8 cellular contexts compared by ENCODE assay signal in the genomic region with DNA sequence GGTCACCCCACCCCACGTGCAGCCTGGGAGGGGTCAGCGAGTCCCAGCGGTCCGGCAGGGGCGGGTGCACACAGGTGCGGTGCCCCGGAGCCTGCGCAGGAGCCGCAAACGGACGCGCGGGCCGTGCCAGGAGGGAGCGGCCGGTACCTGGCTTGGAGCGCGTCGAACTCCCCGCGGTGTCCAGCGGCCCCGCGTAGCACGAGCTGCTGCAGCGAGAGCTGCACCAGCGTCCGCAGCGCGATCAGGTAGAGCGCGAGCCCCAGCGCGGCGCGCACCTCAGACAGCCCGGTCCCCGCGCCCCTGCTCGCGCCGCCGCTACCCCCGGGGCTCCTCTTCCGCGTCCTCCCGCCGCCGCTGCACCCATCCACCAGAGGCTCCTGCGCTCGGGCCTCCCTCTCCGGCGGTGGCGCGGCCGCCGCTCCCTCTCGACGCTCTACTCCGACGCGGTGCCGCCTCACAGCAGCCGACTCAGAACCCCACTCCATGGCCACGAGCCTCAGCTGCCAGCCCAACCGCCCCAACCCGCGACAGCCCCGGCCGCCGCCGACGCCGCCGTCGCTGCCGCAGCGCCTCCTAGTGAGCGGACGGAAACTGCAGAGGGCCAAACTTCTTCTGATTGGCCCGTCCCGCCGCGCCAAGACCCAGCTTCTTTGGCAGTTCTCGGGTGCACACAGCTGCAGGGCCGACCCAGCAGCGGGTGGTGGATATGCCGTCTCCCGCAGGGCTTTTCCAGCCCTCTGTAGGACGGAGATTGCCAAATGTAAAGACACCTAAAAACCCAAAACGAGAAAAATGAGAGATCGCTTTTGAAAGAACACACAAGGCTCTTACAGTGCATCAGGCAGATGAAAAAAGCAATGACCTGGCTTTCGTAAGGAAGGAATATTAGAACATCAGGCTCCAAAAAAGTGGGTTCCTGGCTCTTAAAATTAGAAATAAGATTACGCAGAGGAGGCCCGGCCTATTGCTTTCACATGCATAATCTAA. TPM values are rescaled to one million over a fixed set of nuclear protein-coding genes. Genes with fewer than 3 reads are reported as not detected.
DNase-seq lines count a peak whose midpoint lies in the region; ATAC-seq and TF ChIP-seq lines count a peak whose summit lies in the region.

A gene with protein sequence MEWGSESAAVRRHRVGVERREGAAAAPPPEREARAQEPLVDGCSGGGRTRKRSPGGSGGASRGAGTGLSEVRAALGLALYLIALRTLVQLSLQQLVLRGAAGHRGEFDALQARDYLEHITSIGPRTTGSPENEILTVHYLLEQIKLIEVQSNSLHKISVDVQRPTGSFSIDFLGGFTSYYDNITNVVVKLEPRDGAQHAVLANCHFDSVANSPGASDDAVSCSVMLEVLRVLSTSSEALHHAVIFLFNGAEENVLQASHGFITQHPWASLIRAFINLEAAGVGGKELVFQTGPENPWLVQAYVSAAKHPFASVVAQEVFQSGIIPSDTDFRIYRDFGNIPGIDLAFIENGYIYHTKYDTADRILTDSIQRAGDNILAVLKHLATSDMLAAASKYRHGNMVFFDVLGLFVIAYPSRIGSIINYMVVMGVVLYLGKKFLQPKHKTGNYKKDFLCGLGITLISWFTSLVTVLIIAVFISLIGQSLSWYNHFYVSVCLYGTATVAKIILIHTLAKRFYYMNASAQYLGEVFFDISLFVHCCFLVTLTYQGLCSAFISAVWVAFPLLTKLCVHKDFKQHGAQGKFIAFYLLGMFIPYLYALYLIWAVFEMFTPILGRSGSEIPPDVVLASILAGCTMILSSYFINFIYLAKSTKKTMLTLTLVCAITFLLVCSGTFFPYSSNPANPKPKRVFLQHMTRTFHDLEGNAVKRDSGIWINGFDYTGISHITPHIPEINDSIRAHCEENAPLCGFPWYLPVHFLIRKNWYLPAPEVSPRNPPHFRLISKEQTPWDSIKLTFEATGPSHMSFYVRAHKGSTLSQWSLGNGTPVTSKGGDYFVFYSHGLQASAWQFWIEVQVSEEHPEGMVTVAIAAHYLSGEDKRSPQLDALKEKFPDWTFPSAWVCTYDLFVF (minus strand): TSS at position 575 of the 987 bp plus-strand sequence. CDS start 90 bp downstream, at position 485.

- no peak within 1 kb of the TSS for H2BK15ac ChIP-seq in H9 (ENCODE audit: low read depth, low read length)

- no peak within 1 kb of the TSS for H4K5ac ChIP-seq in H9 (ENCODE audit: insufficient read length, low read depth, low read length)

- H3K4me1 Mint-ChIP-seq in H9 (peaks cover 23 to 25% of the 10 kb centered on the region in 2 experiments), neural progenitor cell (peaks cover 10% of the 10 kb centered on the region)

- H2BK20ac ChIP-seq in H9 (ENCODE audit: low read depth, low read length, poor library complexity, severe bottlenecking) = no peak within 1 kb of the TSS

- no peaks in the 10 kb centered on the region for H3K9me3 Mint-ChIP-seq in H9
- no peaks in the 10 kb centered on the region for H3K9me3 Mint-ChIP-seq in neural progenitor cell

- H3K4ac ChIP-seq in H9 (ENCODE audit: low read depth, low read length) = no peak within 1 kb of the TSS

- H2AFZ ChIP-seq in H9 (ENCODE audit: low read length) (peak within 1 kb of the TSS; percentile 61), Loucy (ENCODE audit: low read length) (peak within 1 kb of the TSS; percentile 87), neural progenitor cell (replicated peaks) (peak within 1 kb of the TSS; percentile 92)

- H3K79me1 ChIP-seq in H9 (ENCODE audit: insufficient read depth, low read depth, low read length, poor library complexity, severe bottlenecking) = no peaks in the 10 kb centered on the region

- H3K56ac ChIP-seq in H9 (ENCODE audit: insufficient read length, low read depth, low read length) = no peak within 1 kb of the TSS

- peak; percentile 83 for DNase-seq in GDM1 (lab: John Stamatoyannopoulos, UW)
- peak; percentile 88 for DNase-seq in H9
- peak; percentile 73 for DNase-seq in RWPE2 (ENCODE audit: low spot score)
- DNase-seq in activated effector memory CD4-positive, alpha-beta T cell treated with anti-CD3 and anti-CD28 coated beads, Interleukin-2, amount 50 U/mL, for 16 hours = peak; percentile 96
- DNase-seq in foreskin fibroblast = peak; percentile 82 to 95
- peak; percentile 89 for DNase-seq in neural progenitor cell (ENCODE audit: low spot score)
- DNase-seq in stromal cell of bone marrow (ENCODE audit: low read depth) = peak; percentile 68

- H3K14ac ChIP-seq in H9 (ENCODE audit: insufficient read depth, low read length) = peak within 1 kb of the TSS; percentile 88

- H3K27ac ChIP-seq in H9 (ENCODE audit: insufficient read length, low read depth, low read length) (no peak within 1 kb of the TSS), RWPE2 (ENCODE audit: poor library complexity, severe bottlenecking) (peak within 1 kb of the TSS; percentile 56), neural progenitor cell (no peak within 1 kb of the TSS)

- H3K27me3 ChIP-seq in H9 (ENCODE audit: insufficient read depth, low read length) (no peaks in the 10 kb centered on the region), Loucy (ENCODE audit: insufficient read depth, low read length, poor library complexity, severe bottlenecking) (no peaks in the 10 kb centered on the region), RWPE2 (ENCODE audit: insufficient read depth, poor library complexity, severe bottlenecking) (no peaks in the 10 kb centered on the region), neural progenitor cell (peaks cover 9% of the 10 kb centered on the region)

- H3K79me2 ChIP-seq in H9 (ENCODE audit: insufficient read depth, low read length) = no peaks in the 10 kb centered on the region
- peaks cover 49% of the 10 kb centered on the region for H3K79me2 ChIP-seq in Loucy (ENCODE audit: insufficient read depth, low read length)
- no peaks in the 10 kb centered on the region for H3K79me2 ChIP-seq in neural progenitor cell (ENCODE audit: low read depth)

- H3K27ac Mint-ChIP-seq in H9 = peak within 1 kb of the TSS; percentile 63 to 72 (median 63); a peak in 5 of 7 replicates
- H3K27ac Mint-ChIP-seq in neural progenitor cell = peak within 1 kb of the TSS; percentile 85

- H4K8ac ChIP-seq in H9 (replicated peaks; ENCODE audit: insufficient read length, low read depth, low read length) = no peak within 1 kb of the TSS

- peak within 1 kb of the TSS; percentile 39 for H3K9ac ChIP-seq in H9 (ENCODE audit: extremely low read depth, insufficient read length, low read length)
- H3K9ac ChIP-seq in Loucy (ENCODE audit: low read depth, low read length, poor library complexity, severe bottlenecking) = peak within 1 kb of the TSS; percentile 86
- no peak within 1 kb of the TSS for H3K9ac ChIP-seq in neural progenitor cell

- H3K4me1 ChIP-seq in H9 (ENCODE audit: insufficient read depth, low read length) (no peaks in the 10 kb centered on the region; the same call in 1 of the 2 replicates), Loucy (ENCODE audit: insufficient read depth, low read length, poor library complexity, severe bottlenecking) (peaks cover 53% of the 10 kb centered on the region), RWPE2 (ENCODE audit: insufficient read depth, poor library complexity, severe bottlenecking) (peaks cover 4% of the 10 kb centered on the region), neural progenitor cell (peaks cover 11% of the 10 kb centered on the region)

- no peak within 1 kb of the TSS for H2BK5ac ChIP-seq in H9 (ENCODE audit: insufficient read length, low read length)

- WGBS in H9 (ENCODE audit: extremely low coverage, insufficient read length, low lambda C conversion rate) = no CpG with 5 or more reads among the region's 95 CpGs

- peaks cover 6% of the 10 kb centered on the region for H3K23me2 ChIP-seq in H9 (ENCODE audit: insufficient read length, low read depth, low read length, poor library complexity, severe bottlenecking)

- H3K9me2 ChIP-seq in Loucy (replicated peaks; ENCODE audit: low read depth, low read length) = no peaks in the 10 kb centered on the region

- ATAC-seq in RWPE2 (ENCODE audit: low read depth) = peak; percentile 82

- peak; percentile 96 for TF ChIP-seq CTCF in H9 (conservative IDR thresholded peaks at IDR 0.05)
- peak; percentile 77 for TF ChIP-seq CTCF in Loucy (conservative IDR thresholded peaks at IDR 0.05; ENCODE audit: low read length)
- TF ChIP-seq CTCF in RWPE2 (IDR thresholded peaks at IDR 0.05; ENCODE audit: poor library complexity, severe bottlenecking) = peak; percentile 97
- peak; percentile 90 for TF ChIP-seq CTCF in foreskin fibroblast (IDR thresholded peaks at IDR 0.05; ENCODE audit: low read depth, low read length)
- TF ChIP-seq CTCF in neural progenitor cell (IDR thresholded peaks at IDR 0.05) = peak; percentile 92

- H3F3A ChIP-seq in Loucy (ENCODE audit: low read depth) (no peaks in the 10 kb centered on the region), neural progenitor cell (ENCODE audit: low read depth) (peaks cover 7% of the 10 kb centered on the region)

- H3K27me3 Mint-ChIP-seq in H9 (ENCODE audit: low read depth) (peaks cover 11% of the 10 kb centered on the region), neural progenitor cell (ENCODE audit: insufficient read depth, low read depth) (peaks cover 4% of the 10 kb centered on the region)

- no peak within 1 kb of the TSS for H3T11ph ChIP-seq in H9 (ENCODE audit: low read length)

- H4K20me1 ChIP-seq in H9 (ENCODE audit: control insufficient read depth, insufficient read depth, insufficient read length) = no peaks in the 10 kb centered on the region
- peaks cover 20% of the 10 kb centered on the region for H4K20me1 ChIP-seq in Loucy (ENCODE audit: insufficient read depth, low read length, poor library complexity, severe bottlenecking)
- H4K20me1 ChIP-seq in neural progenitor cell (ENCODE audit: low read depth) = no peaks in the 10 kb centered on the region

- H3K9me3 ChIP-seq in H9 (ENCODE audit: control insufficient read depth, low read depth, low read length) (no peaks in the 10 kb centered on the region), Loucy (ENCODE audit: insufficient read depth, low read depth, low read length) (no peaks in the 10 kb centered on the region), RWPE2 (ENCODE audit: severe bottlenecking) (no peaks in the 10 kb centered on the region), neural progenitor cell (ENCODE audit: low read depth) (no peaks in the 10 kb centered on the region)

- H3K4me3 Mint-ChIP-seq in H9 (peak within 1 kb of the TSS; percentile 89 to 95), neural progenitor cell (peak within 1 kb of the TSS; percentile 91)

- H3K36me3 Mint-ChIP-seq in H9 (ENCODE audit: insufficient read depth in 1 of 3, low read depth in 3 of 3) (peaks cover 0 to 5% (median 0%) of the 10 kb centered on the region in 3 experiments; a peak in 2 of 7 replicates), neural progenitor cell (no peaks in the 10 kb centered on the region)

- H2BK12ac ChIP-seq in H9 (ENCODE audit: insufficient read length, low read depth, low read length) = no peak within 1 kb of the TSS

- H3K4me2 ChIP-seq in H9 (ENCODE audit: insufficient read depth, insufficient read length, low read length) (peak within 1 kb of the TSS; percentile 67), Loucy (ENCODE audit: low read depth, low read length, poor library complexity, severe bottlenecking) (peak within 1 kb of the TSS; percentile 93), neural progenitor cell (peak within 1 kb of the TSS; percentile 93)

- no peaks in the 10 kb centered on the region for H3K36me3 ChIP-seq in Loucy (ENCODE audit: insufficient read depth, low read length)
- H3K36me3 ChIP-seq in RWPE2 (ENCODE audit: low read depth) = peaks cover 26% of the 10 kb centered on the region
- H3K36me3 ChIP-seq in neural progenitor cell = no peaks in the 10 kb centered on the region

- H2BK120ac ChIP-seq in H9 (ENCODE audit: low read depth, low read length, poor library complexity, severe bottlenecking) = no peak within 1 kb of the TSS

- peak within 1 kb of the TSS; percentile 6 for H3K18ac ChIP-seq in H9 (ENCODE audit: insufficient read length, low read depth, low read length)

- H3K23ac ChIP-seq in H9 (ENCODE audit: insufficient read length, low read depth, low read length) = no peak within 1 kb of the TSS

- H2AK5ac ChIP-seq in H9 (ENCODE audit: insufficient read length, low read length) = no peak within 1 kb of the TSS

- H3K4me3 ChIP-seq in Loucy (ENCODE audit: low read length, poor library complexity, severe bottlenecking) (peak within 1 kb of the TSS; percentile 98), RWPE2 (ENCODE audit: severe bottlenecking) (peak within 1 kb of the TSS; percentile 54), foreskin fibroblast (ENCODE audit: low read depth in 1 of 2, low read length in 2 of 2) (peak within 1 kb of the TSS; percentile 74 to 77), neural progenitor cell (peak within 1 kb of the TSS; percentile 65)

- no peak within 1 kb of the TSS for H4K91ac ChIP-seq in H9 (ENCODE audit: insufficient read length, low read depth, low read length)

RNA-seq across cellular contexts. Expression of the gene that starts here (rescaled TPM):
- total RNA-seq in H9 (2021) = 19.0 and 20.2 TPM in 2 replicates
- 19.8 and 25.5 TPM in 2 replicates for total RNA-seq in neural progenitor cell (ENCODE audit: low replicate concordance)
